In the genomic region with DNA sequence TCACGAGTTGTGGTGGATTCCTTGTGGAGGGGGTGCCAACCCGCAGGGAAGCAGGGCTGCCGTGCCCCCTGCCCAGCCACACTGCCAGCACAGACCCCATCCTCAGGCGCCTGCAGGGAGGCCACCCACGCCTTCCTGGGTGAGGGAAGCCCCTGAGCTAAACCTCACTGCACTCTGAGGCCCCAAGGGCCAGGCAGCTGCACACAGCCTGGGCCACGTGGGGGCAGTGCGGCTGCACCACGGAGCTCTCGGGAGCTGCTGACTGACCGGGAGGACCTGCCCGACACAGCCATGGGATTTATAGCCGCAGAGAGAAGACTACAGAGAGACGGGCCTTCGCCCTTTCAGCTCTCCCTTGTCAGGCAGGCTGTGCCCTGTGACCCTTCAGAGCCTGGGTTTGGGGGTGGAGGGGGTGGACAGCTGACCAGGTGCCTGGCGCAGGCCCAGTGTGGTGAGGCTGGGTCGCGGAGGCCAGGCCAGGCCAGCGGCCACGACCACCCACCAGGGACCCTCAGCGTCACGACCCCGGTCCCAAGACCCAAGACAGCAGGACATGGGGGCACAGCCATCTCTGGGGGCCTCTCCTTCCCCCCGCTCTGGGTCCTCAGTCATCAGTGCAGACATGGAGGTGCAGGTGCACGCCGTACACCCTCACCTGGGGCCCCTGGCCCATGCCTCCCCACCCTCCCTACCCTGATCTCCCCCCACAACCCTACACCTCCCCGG, we compare ENCODE assay signal across 8 cellular contexts. TPM values are rescaled to one million over a fixed set of nuclear protein-coding genes. Genes with fewer than 3 reads are reported as not detected.
A peak's percentile ranks its signal among the peaks of the same experiment; 100 is the strongest.
DNase-seq lines count a peak whose midpoint lies in the region; FAIRE-seq and TF ChIP-seq lines count a peak whose summit lies in the region.

No MANE protein-coding gene starts in this region.

- H3K9me2 ChIP-seq in SU-DHL-6 (replicated peaks; ENCODE audit: insufficient read depth, low read length) = no peaks in the 10 kb centered on the region

- 0 out of 2 replicates have a peak, but pooled peaks cover 3% of the 10 kb centered on the region for H3F3A ChIP-seq in SU-DHL-6 (ENCODE audit: insufficient read depth)

- TF ChIP-seq POLR2A in H54 (IDR thresholded peaks at IDR 0.05; ENCODE audit: low read depth, low read length) = no peak

- no peak overlapping the region for H2AFZ ChIP-seq in SU-DHL-6 (ENCODE audit: low read depth, low read length, severe bottlenecking)

- H3K4me3 ChIP-seq in SU-DHL-6 (ENCODE audit: insufficient read depth, low read length, poor library complexity, severe bottlenecking) = no peak overlapping the region

- H3K9ac ChIP-seq in SU-DHL-6 (ENCODE audit: low read length) = no peak overlapping the region

- peak overlapping the region; percentile 68 for H3K27ac ChIP-seq in SU-DHL-6 (ENCODE audit: low read depth, low read length)

- no peaks in the 10 kb centered on the region for H4K20me1 ChIP-seq in SU-DHL-6 (ENCODE audit: low read depth, low read length)

- peak; percentile 35 for DNase-seq in stimulated activated naive CD4-positive, alpha-beta T cell treated with Interleukin-2 at 50 U/mL for 16 hours (lab: John Stamatoyannopoulos, UW)
- no peak for DNase-seq in stimulated activated naive CD4-positive, alpha-beta T cell (lab: John Stamatoyannopoulos, UW)
- DNase-seq in H54 (ENCODE audit: insufficient read length, low spot score) (peak; percentile 98), Kasumi-1 (lab: John Stamatoyannopoulos, UW) (peak; percentile 55 to 58), ecto neural progenitor cell (ENCODE audit: low spot score) (peak; percentile 86), myocyte (ENCODE audit: low read depth) (peak; percentile 82), amniotic stem cell (lab: John Stamatoyannopoulos, UW) (no peak)

- peak; percentile 52 for FAIRE-seq in H54 (lab: Jason Lieb, UNC)

- peak overlapping the region; percentile 9 for H3K4me2 ChIP-seq in SU-DHL-6 (ENCODE audit: low read depth, low read length, poor library complexity, severe bottlenecking)

- no peaks in the 10 kb centered on the region for H3K36me3 ChIP-seq in SU-DHL-6 (ENCODE audit: low read length)

- H3K27me3 ChIP-seq in SU-DHL-6 (ENCODE audit: low read length) = no peaks in the 10 kb centered on the region

- peak; percentile 76 for TF ChIP-seq CTCF in SU-DHL-6 (IDR thresholded peaks at IDR 0.05; ENCODE audit: insufficient read depth, low read length, poor library complexity, severe bottlenecking)

- H3K9me3 ChIP-seq in SU-DHL-6 (ENCODE audit: insufficient read depth, low read length) = no peaks in the 10 kb centered on the region

- no peaks in the 10 kb centered on the region for H3K79me2 ChIP-seq in SU-DHL-6 (ENCODE audit: insufficient read depth, low read length)

RNA-seq across cellular contexts. Expression of a gene that starts 4.3 kb away (rescaled TPM):
- total RNA-seq in myocyte = 74.8 and 106 TPM in 2 replicates
- polyA plus RNA-seq in myocyte (2012) = 16.9 TPM

RNA-seq across cellular contexts. Expression of a gene that starts 45.8 kb away (rescaled TPM):
- 101 and 134 TPM in 2 replicates for total RNA-seq in myocyte
- 137 TPM for polyA plus RNA-seq in myocyte (2012)

Comparison
In these comparisons a context has a peak if more than half of its experiments do, and no peak if none do; other contexts are left out.
1. DNase-seq: peak in stimulated activated naive CD4-positive, alpha-beta T cell treated with Interleukin-2 at 50 U/mL for 16 hours (single experiment), H54 (single experiment), Kasumi-1 (2 of 2), ecto neural progenitor cell (single experiment) and myocyte (single experiment); none in stimulated activated naive CD4-positive, alpha-beta T cell (0 of 6) and amniotic stem cell (single experiment).